Comparison of ENCODE assay signal across 1 cellular context in the genomic region with DNA sequence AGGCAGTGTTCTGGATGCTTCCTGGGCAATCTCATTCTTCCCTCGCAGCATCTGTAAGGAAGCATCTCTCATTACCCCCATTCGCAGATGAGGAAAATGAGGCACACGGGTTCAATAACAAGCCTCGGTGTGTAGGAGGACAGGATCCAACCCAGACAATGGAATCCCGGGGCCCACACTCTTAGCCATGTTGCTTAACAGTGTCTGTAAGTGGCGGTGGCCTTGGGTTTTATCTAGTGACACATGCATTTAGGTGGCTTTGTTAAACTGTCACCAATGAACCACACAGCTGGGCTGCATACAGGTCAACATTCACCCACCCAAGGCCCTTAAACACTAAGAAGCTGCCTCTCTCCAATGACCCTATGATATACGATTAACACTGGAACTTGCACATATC.
TF ChIP-seq lines count a peak whose summit lies in the region.

No MANE protein-coding gene starts in this region.

TF ChIP-seq in HepG2, 621 proteins besides CTCF, POLR2A, EP300 and RAD21 (continues in another document):
- TF ChIP-seq POLR2AphosphoS5 (IDR thresholded peaks at IDR 0.05; ENCODE audit: low read depth, low read length) = no peak
- TF ChIP-seq, protein P1, sequence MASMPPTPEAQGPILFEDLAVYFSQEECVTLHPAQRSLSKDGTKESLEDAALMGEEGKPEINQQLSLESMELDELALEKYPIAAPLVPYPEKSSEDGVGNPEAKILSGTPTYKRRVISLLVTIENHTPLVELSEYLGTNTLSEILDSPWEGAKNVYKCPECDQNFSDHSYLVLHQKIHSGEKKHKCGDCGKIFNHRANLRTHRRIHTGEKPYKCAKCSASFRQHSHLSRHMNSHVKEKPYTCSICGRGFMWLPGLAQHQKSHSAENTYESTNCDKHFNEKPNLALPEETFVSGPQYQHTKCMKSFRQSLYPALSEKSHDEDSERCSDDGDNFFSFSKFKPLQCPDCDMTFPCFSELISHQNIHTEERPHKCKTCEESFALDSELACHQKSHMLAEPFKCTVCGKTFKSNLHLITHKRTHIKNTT (CRISPR knock-in tag; IDR thresholded peaks at IDR 0.05) = no peak
- TF ChIP-seq MEIS1 (CRISPR knock-in tag; IDR thresholded peaks at IDR 0.05; ENCODE audit: borderline replicate concordance) = peak; percentile 21; the same call in 1 of the 2 replicates
- 0 out of 2 replicates have a peak, but pooled peaks have one; percentile 31 for TF ChIP-seq KLF11 (CRISPR knock-in tag; IDR thresholded peaks at IDR 0.05)
- peak; percentile 92 for TF ChIP-seq TBX2 (CRISPR knock-in tag; IDR thresholded peaks at IDR 0.05; ENCODE audit: borderline replicate concordance)
- no peak for TF ChIP-seq RFX5 (IDR thresholded peaks at IDR 0.05; ENCODE audit: low read depth, low read length)
- TF ChIP-seq, protein P2, sequence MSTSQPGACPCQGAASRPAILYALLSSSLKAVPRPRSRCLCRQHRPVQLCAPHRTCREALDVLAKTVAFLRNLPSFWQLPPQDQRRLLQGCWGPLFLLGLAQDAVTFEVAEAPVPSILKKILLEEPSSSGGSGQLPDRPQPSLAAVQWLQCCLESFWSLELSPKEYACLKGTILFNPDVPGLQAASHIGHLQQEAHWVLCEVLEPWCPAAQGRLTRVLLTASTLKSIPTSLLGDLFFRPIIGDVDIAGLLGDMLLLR (CRISPR knock-in tag; IDR thresholded peaks at IDR 0.05) = no peak
- TF ChIP-seq ZFP37 (CRISPR knock-in tag; IDR thresholded peaks at IDR 0.05; ENCODE audit: borderline replicate concordance) = no peak
- no peak for TF ChIP-seq SRY (CRISPR knock-in tag; IDR thresholded peaks at IDR 0.05)
- no peak for TF ChIP-seq SMYD3 (CRISPR knock-in tag; IDR thresholded peaks at IDR 0.05)
- TF ChIP-seq, protein P3, sequence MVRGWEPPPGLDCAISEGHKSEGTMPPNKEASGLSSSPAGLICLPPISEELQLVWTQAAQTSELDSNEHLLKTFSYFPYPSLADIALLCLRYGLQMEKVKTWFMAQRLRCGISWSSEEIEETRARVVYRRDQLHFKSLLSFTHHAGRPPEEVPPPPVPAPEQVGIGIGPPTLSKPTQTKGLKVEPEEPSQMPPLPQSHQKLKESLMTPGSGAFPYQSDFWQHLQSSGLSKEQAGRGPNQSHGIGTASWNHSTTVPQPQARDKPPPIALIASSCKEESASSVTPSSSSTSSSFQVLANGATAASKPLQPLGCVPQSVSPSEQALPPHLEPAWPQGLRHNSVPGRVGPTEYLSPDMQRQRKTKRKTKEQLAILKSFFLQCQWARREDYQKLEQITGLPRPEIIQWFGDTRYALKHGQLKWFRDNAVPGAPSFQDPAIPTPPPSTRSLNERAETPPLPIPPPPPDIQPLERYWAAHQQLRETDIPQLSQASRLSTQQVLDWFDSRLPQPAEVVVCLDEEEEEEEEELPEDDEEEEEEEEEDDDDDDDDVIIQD (CRISPR knock-in tag; IDR thresholded peaks at IDR 0.05; ENCODE audit: low read depth) = 0 out of 2 replicates have a peak, but pooled peaks have one; percentile 45
- peak; percentile 29; the same call in 1 of the 2 replicates for TF ChIP-seq ZBTB7B (CRISPR knock-in tag; IDR thresholded peaks at IDR 0.05)
- peak; percentile 73 for TF ChIP-seq ISL2 (CRISPR knock-in tag; IDR thresholded peaks at IDR 0.05)
- TF ChIP-seq SP1 (IDR thresholded peaks at IDR 0.05) = no peak
- 0 out of 2 replicates have a peak, but pooled peaks have one; percentile 17 for TF ChIP-seq SP1 (CRISPR knock-in tag; IDR thresholded peaks at IDR 0.05)
- TF ChIP-seq HDAC2 (CRISPR knock-in tag; IDR thresholded peaks at IDR 0.05) = peak; percentile 82
- TF ChIP-seq ZNF24 (IDR thresholded peaks at IDR 0.05) = no peak
- TF ChIP-seq, protein P4, sequence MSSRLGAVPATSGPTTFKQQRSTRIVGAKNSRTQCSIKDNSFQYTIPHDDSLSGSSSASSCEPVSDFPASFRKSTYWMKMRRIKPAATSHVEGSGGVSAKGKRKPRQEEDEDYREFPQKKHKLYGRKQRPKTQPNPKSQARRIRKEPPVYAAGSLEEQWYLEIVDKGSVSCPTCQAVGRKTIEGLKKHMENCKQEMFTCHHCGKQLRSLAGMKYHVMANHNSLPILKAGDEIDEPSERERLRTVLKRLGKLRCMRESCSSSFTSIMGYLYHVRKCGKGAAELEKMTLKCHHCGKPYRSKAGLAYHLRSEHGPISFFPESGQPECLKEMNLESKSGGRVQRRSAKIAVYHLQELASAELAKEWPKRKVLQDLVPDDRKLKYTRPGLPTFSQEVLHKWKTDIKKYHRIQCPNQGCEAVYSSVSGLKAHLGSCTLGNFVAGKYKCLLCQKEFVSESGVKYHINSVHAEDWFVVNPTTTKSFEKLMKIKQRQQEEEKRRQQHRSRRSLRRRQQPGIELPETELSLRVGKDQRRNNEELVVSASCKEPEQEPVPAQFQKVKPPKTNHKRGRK (CRISPR knock-in tag; IDR thresholded peaks at IDR 0.05) = no peak
- TF ChIP-seq GTF2F1 (IDR thresholded peaks at IDR 0.05; ENCODE audit: low read length) = no peak
- no peak for TF ChIP-seq SMAD1 (CRISPR knock-in tag; IDR thresholded peaks at IDR 0.05; ENCODE audit: borderline replicate concordance, low read depth)
- TF ChIP-seq FOXA3 (CRISPR knock-in tag; IDR thresholded peaks at IDR 0.05) = peak; percentile 80
- TF ChIP-seq HDAC1 (CRISPR knock-in tag; IDR thresholded peaks at IDR 0.05) = peak; percentile 65
- TF ChIP-seq LCORL (IDR thresholded peaks at IDR 0.05) = no peak
- peak; percentile 46; the same call in 1 of the 2 replicates for TF ChIP-seq LCORL (CRISPR knock-in tag; IDR thresholded peaks at IDR 0.05)
- TF ChIP-seq FIP1L1 (IDR thresholded peaks at IDR 0.05; ENCODE audit: borderline replicate concordance, insufficient read depth, low read depth, low read length) = no peak
- TF ChIP-seq ZNF331 (CRISPR knock-in tag; IDR thresholded peaks at IDR 0.05) = no peak
- no peak for TF ChIP-seq RARG (CRISPR knock-in tag; IDR thresholded peaks at IDR 0.05; ENCODE audit: low read depth)
- TF ChIP-seq ZNF747 (CRISPR knock-in tag; IDR thresholded peaks at IDR 0.05; ENCODE audit: borderline replicate concordance) = 0 out of 2 replicates have a peak, but pooled peaks have one; percentile 24
- no peak for TF ChIP-seq ZNF556 (CRISPR knock-in tag; IDR thresholded peaks at IDR 0.05; ENCODE audit: borderline replicate concordance)
- peak; percentile 88 for TF ChIP-seq ZNF644 (CRISPR knock-in tag; IDR thresholded peaks at IDR 0.05; ENCODE audit: low read depth)
- TF ChIP-seq ATM (IDR thresholded peaks at IDR 0.05; ENCODE audit: borderline replicate concordance) = no peak
- TF ChIP-seq, protein P5, sequence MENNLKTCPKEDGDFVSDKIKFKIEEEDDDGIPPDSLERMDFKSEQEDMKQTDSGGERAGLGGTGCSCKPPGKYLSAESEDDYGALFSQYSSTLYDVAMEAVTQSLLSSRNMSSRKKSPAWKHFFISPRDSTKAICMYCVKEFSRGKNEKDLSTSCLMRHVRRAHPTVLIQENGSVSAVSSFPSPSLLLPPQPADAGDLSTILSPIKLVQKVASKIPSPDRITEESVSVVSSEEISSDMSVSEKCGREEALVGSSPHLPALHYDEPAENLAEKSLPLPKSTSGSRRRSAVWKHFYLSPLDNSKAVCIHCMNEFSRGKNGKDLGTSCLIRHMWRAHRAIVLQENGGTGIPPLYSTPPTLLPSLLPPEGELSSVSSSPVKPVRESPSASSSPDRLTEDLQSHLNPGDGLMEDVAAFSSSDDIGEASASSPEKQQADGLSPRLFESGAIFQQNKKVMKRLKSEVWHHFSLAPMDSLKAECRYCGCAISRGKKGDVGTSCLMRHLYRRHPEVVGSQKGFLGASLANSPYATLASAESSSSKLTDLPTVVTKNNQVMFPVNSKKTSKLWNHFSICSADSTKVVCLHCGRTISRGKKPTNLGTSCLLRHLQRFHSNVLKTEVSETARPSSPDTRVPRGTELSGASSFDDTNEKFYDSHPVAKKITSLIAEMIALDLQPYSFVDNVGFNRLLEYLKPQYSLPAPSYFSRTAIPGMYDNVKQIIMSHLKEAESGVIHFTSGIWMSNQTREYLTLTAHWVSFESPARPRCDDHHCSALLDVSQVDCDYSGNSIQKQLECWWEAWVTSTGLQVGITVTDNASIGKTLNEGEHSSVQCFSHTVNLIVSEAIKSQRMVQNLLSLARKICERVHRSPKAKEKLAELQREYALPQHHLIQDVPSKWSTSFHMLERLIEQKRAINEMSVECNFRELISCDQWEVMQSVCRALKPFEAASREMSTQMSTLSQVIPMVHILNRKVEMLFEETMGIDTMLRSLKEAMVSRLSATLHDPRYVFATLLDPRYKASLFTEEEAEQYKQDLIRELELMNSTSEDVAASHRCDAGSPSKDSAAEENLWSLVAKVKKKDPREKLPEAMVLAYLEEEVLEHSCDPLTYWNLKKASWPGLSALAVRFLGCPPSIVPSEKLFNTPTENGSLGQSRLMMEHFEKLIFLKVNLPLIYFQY (CRISPR knock-in tag; IDR thresholded peaks at IDR 0.05; ENCODE audit: borderline replicate concordance) = peak; percentile 60; the same call in 1 of the 2 replicates
- TF ChIP-seq BCL6 (CRISPR knock-in tag; IDR thresholded peaks at IDR 0.05) = peak; percentile 91
- TF ChIP-seq, protein P6, sequence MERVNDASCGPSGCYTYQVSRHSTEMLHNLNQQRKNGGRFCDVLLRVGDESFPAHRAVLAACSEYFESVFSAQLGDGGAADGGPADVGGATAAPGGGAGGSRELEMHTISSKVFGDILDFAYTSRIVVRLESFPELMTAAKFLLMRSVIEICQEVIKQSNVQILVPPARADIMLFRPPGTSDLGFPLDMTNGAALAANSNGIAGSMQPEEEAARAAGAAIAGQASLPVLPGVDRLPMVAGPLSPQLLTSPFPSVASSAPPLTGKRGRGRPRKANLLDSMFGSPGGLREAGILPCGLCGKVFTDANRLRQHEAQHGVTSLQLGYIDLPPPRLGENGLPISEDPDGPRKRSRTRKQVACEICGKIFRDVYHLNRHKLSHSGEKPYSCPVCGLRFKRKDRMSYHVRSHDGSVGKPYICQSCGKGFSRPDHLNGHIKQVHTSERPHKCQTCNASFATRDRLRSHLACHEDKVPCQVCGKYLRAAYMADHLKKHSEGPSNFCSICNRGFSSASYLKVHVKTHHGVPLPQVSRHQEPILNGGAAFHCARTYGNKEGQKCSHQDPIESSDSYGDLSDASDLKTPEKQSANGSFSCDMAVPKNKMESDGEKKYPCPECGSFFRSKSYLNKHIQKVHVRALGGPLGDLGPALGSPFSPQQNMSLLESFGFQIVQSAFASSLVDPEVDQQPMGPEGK (CRISPR knock-in tag; IDR thresholded peaks at IDR 0.05) = peak; percentile 76
- TF ChIP-seq EZH2 (conservative IDR thresholded peaks at IDR 0.05; ENCODE audit: low read depth, low read length) = no peak
- TF ChIP-seq ZSCAN9 (CRISPR knock-in tag; IDR thresholded peaks at IDR 0.05; ENCODE audit: borderline replicate concordance) = 0 out of 2 replicates have a peak, but pooled peaks have one; percentile 58
- peak; percentile 64 for TF ChIP-seq TEAD3 (CRISPR knock-in tag; optimal IDR thresholded peaks at IDR 0.05; ENCODE audit: borderline replicate concordance)
- TF ChIP-seq ISX (CRISPR knock-in tag; conservative IDR thresholded peaks at IDR 0.05) = no peak
- TF ChIP-seq ZNF768 (CRISPR knock-in tag; IDR thresholded peaks at IDR 0.05) = no peak
- no peak for TF ChIP-seq RFXANK (CRISPR knock-in tag; IDR thresholded peaks at IDR 0.05)
- 0 out of 2 replicates have a peak, but pooled peaks have one; percentile 46 for TF ChIP-seq KAT8 (CRISPR knock-in tag; IDR thresholded peaks at IDR 0.05)
- TF ChIP-seq NCOR1 (IDR thresholded peaks at IDR 0.05; ENCODE audit: borderline replicate concordance, low read length) = peak; percentile 11; the same call in 1 of the 2 replicates
- TF ChIP-seq MTF2 (CRISPR knock-in tag; IDR thresholded peaks at IDR 0.05; ENCODE audit: borderline replicate concordance) = no peak
- TF ChIP-seq, protein P7, sequence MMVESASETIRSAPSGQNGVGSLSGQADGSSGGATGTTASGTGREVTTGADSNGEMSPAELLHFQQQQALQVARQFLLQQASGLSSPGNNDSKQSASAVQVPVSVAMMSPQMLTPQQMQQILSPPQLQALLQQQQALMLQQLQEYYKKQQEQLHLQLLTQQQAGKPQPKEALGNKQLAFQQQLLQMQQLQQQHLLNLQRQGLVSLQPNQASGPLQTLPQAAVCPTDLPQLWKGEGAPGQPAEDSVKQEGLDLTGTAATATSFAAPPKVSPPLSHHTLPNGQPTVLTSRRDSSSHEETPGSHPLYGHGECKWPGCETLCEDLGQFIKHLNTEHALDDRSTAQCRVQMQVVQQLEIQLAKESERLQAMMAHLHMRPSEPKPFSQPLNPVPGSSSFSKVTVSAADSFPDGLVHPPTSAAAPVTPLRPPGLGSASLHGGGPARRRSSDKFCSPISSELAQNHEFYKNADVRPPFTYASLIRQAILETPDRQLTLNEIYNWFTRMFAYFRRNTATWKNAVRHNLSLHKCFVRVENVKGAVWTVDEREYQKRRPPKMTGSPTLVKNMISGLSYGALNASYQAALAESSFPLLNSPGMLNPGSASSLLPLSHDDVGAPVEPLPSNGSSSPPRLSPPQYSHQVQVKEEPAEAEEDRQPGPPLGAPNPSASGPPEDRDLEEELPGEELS (CRISPR knock-in tag; IDR thresholded peaks at IDR 0.05) = peak; percentile 92
- TF ChIP-seq, protein P8, sequence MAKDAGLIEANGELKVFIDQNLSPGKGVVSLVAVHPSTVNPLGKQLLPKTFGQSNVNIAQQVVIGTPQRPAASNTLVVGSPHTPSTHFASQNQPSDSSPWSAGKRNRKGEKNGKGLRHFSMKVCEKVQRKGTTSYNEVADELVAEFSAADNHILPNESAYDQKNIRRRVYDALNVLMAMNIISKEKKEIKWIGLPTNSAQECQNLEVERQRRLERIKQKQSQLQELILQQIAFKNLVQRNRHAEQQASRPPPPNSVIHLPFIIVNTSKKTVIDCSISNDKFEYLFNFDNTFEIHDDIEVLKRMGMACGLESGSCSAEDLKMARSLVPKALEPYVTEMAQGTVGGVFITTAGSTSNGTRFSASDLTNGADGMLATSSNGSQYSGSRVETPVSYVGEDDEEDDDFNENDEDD (CRISPR knock-in tag; IDR thresholded peaks at IDR 0.05; ENCODE audit: borderline replicate concordance) = no peak; the same call in 1 of the 2 replicates
- peak; percentile 92 for TF ChIP-seq CEBPB (IDR thresholded peaks at IDR 0.05; ENCODE audit: borderline replicate concordance, low read depth, low read length)
- TF ChIP-seq NR2F6 (IDR thresholded peaks at IDR 0.05) = peak; percentile 66
- TF ChIP-seq NR2F6 (CRISPR knock-in tag; IDR thresholded peaks at IDR 0.05) = peak; percentile 83
- no peak for TF ChIP-seq CHCHD3 (CRISPR knock-in tag; IDR thresholded peaks at IDR 0.05)
- no peak for TF ChIP-seq AGO2 (optimal IDR thresholded peaks at IDR 0.05; ENCODE audit: low read depth, low read length)
- no peak for TF ChIP-seq PAF1 (CRISPR knock-in tag; IDR thresholded peaks at IDR 0.05)
- no peak for TF ChIP-seq SOX6 (IDR thresholded peaks at IDR 0.05)
- peak; percentile 98 for TF ChIP-seq SOX6 (CRISPR knock-in tag; IDR thresholded peaks at IDR 0.05)
- peak; percentile 13; the same call in 1 of the 2 replicates for TF ChIP-seq ZNF746 (CRISPR knock-in tag; IDR thresholded peaks at IDR 0.05)
- TF ChIP-seq MIER3 (CRISPR knock-in tag; IDR thresholded peaks at IDR 0.05; ENCODE audit: borderline replicate concordance) = peak; percentile 76; the same call in 1 of the 2 replicates
- TF ChIP-seq, protein P9, sequence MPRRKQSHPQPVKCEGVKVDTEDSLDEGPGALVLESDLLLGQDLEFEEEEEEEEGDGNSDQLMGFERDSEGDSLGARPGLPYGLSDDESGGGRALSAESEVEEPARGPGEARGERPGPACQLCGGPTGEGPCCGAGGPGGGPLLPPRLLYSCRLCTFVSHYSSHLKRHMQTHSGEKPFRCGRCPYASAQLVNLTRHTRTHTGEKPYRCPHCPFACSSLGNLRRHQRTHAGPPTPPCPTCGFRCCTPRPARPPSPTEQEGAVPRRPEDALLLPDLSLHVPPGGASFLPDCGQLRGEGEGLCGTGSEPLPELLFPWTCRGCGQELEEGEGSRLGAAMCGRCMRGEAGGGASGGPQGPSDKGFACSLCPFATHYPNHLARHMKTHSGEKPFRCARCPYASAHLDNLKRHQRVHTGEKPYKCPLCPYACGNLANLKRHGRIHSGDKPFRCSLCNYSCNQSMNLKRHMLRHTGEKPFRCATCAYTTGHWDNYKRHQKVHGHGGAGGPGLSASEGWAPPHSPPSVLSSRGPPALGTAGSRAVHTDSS (CRISPR knock-in tag; conservative IDR thresholded peaks at IDR 0.05) = no peak
